8 cellular contexts compared by ENCODE assay signal in genomic region chr7:100516135-100516812, GRCh38. TPM values are rescaled to one million over a fixed set of nuclear protein-coding genes. Genes with fewer than 3 reads are reported as not detected.
DNase-seq lines count a peak whose midpoint lies in the region; ATAC-seq lines count a peak whose summit lies in the region.

No MANE protein-coding gene starts in this region.

- H3K4me2 ChIP-seq in trophoblast cell (ENCODE audit: low read length): no peak overlapping the region

- no peak overlapping the region for H2AFZ ChIP-seq in trophoblast cell (ENCODE audit: insufficient read depth, low read length, poor library complexity)

- no CpG with 5 or more reads among the region's 4 CpGs for WGBS in trophoblast cell (ENCODE audit: extremely low coverage, insufficient coverage, insufficient read length)

- H3K4me1 ChIP-seq in trophoblast cell (ENCODE audit: control insufficient read depth in 1 of 2, insufficient read depth in 2 of 2, low read length in 2 of 2): no peaks in the 10 kb centered on the region

- H3K14ac ChIP-seq in trophoblast cell (ENCODE audit: low read length): no peak overlapping the region

- H3K4ac ChIP-seq in trophoblast cell (ENCODE audit: low read depth, low read length): no peak overlapping the region

- no peaks in the 10 kb centered on the region for H3K27me3 Mint-ChIP-seq in activated naive CD8-positive, alpha-beta T cell

- H3K27me3 ChIP-seq in trophoblast cell (ENCODE audit: insufficient read depth, low read length) (no peaks in the 10 kb centered on the region), H7 (ENCODE audit: control insufficient read depth, insufficient read depth, low read length) (no peaks in the 10 kb centered on the region)

- H4K91ac ChIP-seq in trophoblast cell (ENCODE audit: low read depth, low read length): no peak overlapping the region

- no peaks in the 10 kb centered on the region for H3K79me1 ChIP-seq in trophoblast cell (ENCODE audit: low read length)

- no peaks in the 10 kb centered on the region for H3K36me3 Mint-ChIP-seq in activated naive CD8-positive, alpha-beta T cell

- H4K12ac ChIP-seq in trophoblast cell (ENCODE audit: low read depth, low read length): no peak overlapping the region

- H3K4me3 Mint-ChIP-seq in activated naive CD8-positive, alpha-beta T cell: peak overlapping the region; percentile 62

- H3K23ac ChIP-seq in trophoblast cell (ENCODE audit: low read length): no peak overlapping the region

- no peak overlapping the region for H2BK120ac ChIP-seq in trophoblast cell (ENCODE audit: insufficient read depth, low read length, poor library complexity)

- H3K9me3 ChIP-seq in trophoblast cell (ENCODE audit: insufficient read depth, low read depth, low read length): peaks cover 1% of the 10 kb centered on the region

- ATAC-seq in GM18502 (IDR thresholded peaks at IDR 0.05; ENCODE audit: poor library complexity, unreplicated experiment) (peak; percentile 60), HG03469 (IDR thresholded peaks at IDR 0.05; ENCODE audit: unreplicated experiment) (no peak)

- no peaks in the 10 kb centered on the region for H3K79me2 ChIP-seq in trophoblast cell (ENCODE audit: control insufficient read depth, insufficient read depth, low read length, poor library complexity)

- H3K4me1 Mint-ChIP-seq in activated naive CD8-positive, alpha-beta T cell (ENCODE audit: low read depth): peaks cover 33% of the 10 kb centered on the region

- H3K36me3 ChIP-seq in trophoblast cell (ENCODE audit: control insufficient read depth in 1 of 2, insufficient read depth in 2 of 2, low read length in 2 of 2) (no peaks in the 10 kb centered on the region), H7 (replicated peaks; ENCODE audit: control insufficient read depth, insufficient read depth, low read length) (no peaks in the 10 kb centered on the region)

- peak overlapping the region; percentile 71 for H3K27ac Mint-ChIP-seq in activated naive CD8-positive, alpha-beta T cell

- H3K9ac ChIP-seq in trophoblast cell (ENCODE audit: low read length): no peak overlapping the region

- DNase-seq in NCI-H82 treated with DMSO at 0.1 percent for 48 hours (lab: John Stamatoyannopoulos, UW; ENCODE audit: unreplicated experiment) (peak; percentile 8), kidney tubule cell (ENCODE audit: low spot score) (peak; percentile 37), trophoblast cell (no peak), H7 (no peak), inferior parietal cortex (ENCODE audit: extremely low spot score) (no peak)

- no peak overlapping the region for H2BK12ac ChIP-seq in trophoblast cell (ENCODE audit: low read length)

- H3K27ac ChIP-seq in trophoblast cell (ENCODE audit: low read depth, low read length): no peak overlapping the region

- no peak overlapping the region for H3K4me3 ChIP-seq in trophoblast cell (ENCODE audit: low read depth, low read length)
- no peak overlapping the region for H3K4me3 ChIP-seq in H7 (ENCODE audit: insufficient read depth, low read depth, low read length)

- no peak overlapping the region for H3K18ac ChIP-seq in trophoblast cell (ENCODE audit: low read length)

- no peaks in the 10 kb centered on the region for H3K9me3 Mint-ChIP-seq in activated naive CD8-positive, alpha-beta T cell (ENCODE audit: low read depth)

- H2AK5ac ChIP-seq in trophoblast cell (ENCODE audit: low read length): no peak overlapping the region

- H4K8ac ChIP-seq in trophoblast cell (ENCODE audit: low read depth, low read length): no peak overlapping the region

- no peak overlapping the region for H2BK5ac ChIP-seq in trophoblast cell (ENCODE audit: low read depth, low read length, poor library complexity)

RNA-seq across cellular contexts. Expression of gene AGFG2, which starts 22.7 kb away (rescaled TPM):
- polyA plus RNA-seq in trophoblast cell (2013): 3.0 TPM in 2 replicates
- 4.9 and 5.6 TPM in 2 replicates for total RNA-seq in H7 (2014; rRNA removed; shearing (Covaris generic))

RNA-seq across cellular contexts. Expression of gene NYAP1, which starts 32.5 kb away (rescaled TPM):
- 0.76 and 0.81 TPM in 2 replicates for polyA plus RNA-seq in trophoblast cell (2013)
- total RNA-seq in H7 (2014; rRNA removed; shearing (Covaris generic)): 4.0 and 5.5 TPM in 2 replicates

RNA-seq across cellular contexts. Expression of gene TSC22D4, which starts 37.3 kb away (rescaled TPM):
- 24.3 and 24.6 TPM in 2 replicates for polyA plus RNA-seq in trophoblast cell (2013)
- 31.5 and 35.8 TPM in 2 replicates for total RNA-seq in H7 (2014; rRNA removed; shearing (Covaris generic))

RNA-seq across cellular contexts. Expression of gene SPACDR, which starts 52.2 kb away (rescaled TPM):
- polyA plus RNA-seq in trophoblast cell (2013): 1.1 TPM in 2 replicates
- 0.11 and 1.1 TPM in 2 replicates for total RNA-seq in H7 (2014; rRNA removed; shearing (Covaris generic))

RNA-seq across cellular contexts. Expression of gene SAP25, which starts 57.4 kb away (rescaled TPM):
- 1.4 and 2.0 TPM in 2 replicates for polyA plus RNA-seq in trophoblast cell (2013)
- total RNA-seq in H7 (2014; rRNA removed; shearing (Covaris generic)): 1.3 and 2.4 TPM in 2 replicates

Comparison
In these comparisons a context has a peak if more than half of its experiments do, and no peak if none do; other contexts are left out.
1. DNase-seq: peak in NCI-H82 treated with DMSO at 0.1 percent for 48 hours (single experiment) and kidney tubule cell (single experiment); none in trophoblast cell (0 of 2), H7 (single experiment) and inferior parietal cortex (single experiment).